Comparison of ENCODE assay signal across 25 cellular contexts in genomic region chr16:23865853-23866252, GRCh38. TPM values are rescaled to one million over a fixed set of nuclear protein-coding genes. Genes with fewer than 3 reads are reported as not detected.
DNase-seq lines count a peak whose midpoint lies in the region; TF ChIP-seq lines count a peak whose summit lies in the region.
"Had no signal": no experiment of that assay in that cellular context is flagged by ENCODE, and none has a peak within 500 bp of the region (broad histone marks: within the 10 kb centered on the region; RNA-seq: fewer than 3 reads in every experiment).

No MANE protein-coding gene starts in this region.

- no peak overlapping the region for H4K8ac ChIP-seq in neuronal stem cell (ENCODE audit: low read depth, low read length)

- no peak overlapping the region for H3K9ac ChIP-seq in endodermal cell (ENCODE audit: extremely low read depth, low read length, poor library complexity, severe bottlenecking)
- no peak overlapping the region for H3K9ac ChIP-seq in neuronal stem cell (ENCODE audit: low read depth, low read length, poor library complexity)

- H3K27me3 ChIP-seq in endodermal cell (ENCODE audit: control insufficient read depth, insufficient read depth, low read length, poor library complexity, severe bottlenecking): peaks cover 76% of the 10 kb centered on the region
- no peaks in the 10 kb centered on the region for H3K27me3 ChIP-seq in uterus
- peaks cover 0 to 4% (median 0%) of the 10 kb centered on the region in 3 experiments for H3K27me3 ChIP-seq in neuronal stem cell (ENCODE audit: control insufficient read depth in 3 of 3, insufficient read depth in 3 of 3, low read depth in 1 of 3, low read length in 3 of 3)
- H3K27me3 ChIP-seq: body of pancreas, colonic mucosa, SJCRH30 had no signal

- no peak overlapping the region for H2AFZ ChIP-seq in neuronal stem cell (ENCODE audit: low read length)

- H3K36me3 ChIP-seq in endodermal cell (ENCODE audit: control insufficient read depth, insufficient read depth, low read length): no peaks in the 10 kb centered on the region
- H3K36me3 ChIP-seq in uterus: no peaks in the 10 kb centered on the region
- no peaks in the 10 kb centered on the region for H3K36me3 ChIP-seq in neuronal stem cell (replicated peaks in 1 of 2; ENCODE audit: control insufficient read depth in 2 of 2, insufficient read depth in 2 of 2, low read length in 2 of 2)
- H3K36me3 ChIP-seq: colonic mucosa, SJCRH30 had no signal

- no peaks in the 10 kb centered on the region for H3K27me3 Mint-ChIP-seq in activated naive CD4-positive, alpha-beta T cell treated with anti-CD3 and anti-CD28 coated beads, Interleukin-2, amount 50 U/mL, for 24 hours
- peaks cover 96% of the 10 kb centered on the region for H3K27me3 Mint-ChIP-seq in endodermal cell (ENCODE audit: insufficient read depth)

- H3K36me3 Mint-ChIP-seq in activated naive CD4-positive, alpha-beta T cell treated with anti-CD3 and anti-CD28 coated beads, Interleukin-2, amount 50 U/mL, for 24 hours: no peaks in the 10 kb centered on the region
- no peaks in the 10 kb centered on the region for H3K36me3 Mint-ChIP-seq in endodermal cell (ENCODE audit: low read depth)

- no peaks in the 10 kb centered on the region for H3K9me3 Mint-ChIP-seq in activated naive CD4-positive, alpha-beta T cell treated with anti-CD3 and anti-CD28 coated beads, Interleukin-2, amount 50 U/mL, for 24 hours
- H3K9me3 Mint-ChIP-seq in endodermal cell: no peaks in the 10 kb centered on the region

- no peak overlapping the region for H4K91ac ChIP-seq in neuronal stem cell (ENCODE audit: low read depth, low read length, poor library complexity)

- H3K27ac ChIP-seq in endodermal cell (ENCODE audit: low read depth, low read length) (no peak overlapping the region), uterus (no peak overlapping the region), neuronal stem cell (replicated peaks; ENCODE audit: low read length) (no peak overlapping the region)
- H3K27ac ChIP-seq: body of pancreas, colonic mucosa, SJCRH30 had no signal

- intact Hi-C loops in uterus (cut with DNase I; ENCODE audit: low total_unique reads): no loop called here

- no peak overlapping the region for H3K14ac ChIP-seq in neuronal stem cell (ENCODE audit: low read length)

- H3K4ac ChIP-seq in neuronal stem cell (ENCODE audit: low read length): no peak overlapping the region

- no peak overlapping the region for H3K23ac ChIP-seq in neuronal stem cell (ENCODE audit: low read depth, low read length, poor library complexity)

- H3K9me3 ChIP-seq in endodermal cell (ENCODE audit: control insufficient read depth, low read length): no peaks in the 10 kb centered on the region
- no peaks in the 10 kb centered on the region for H3K9me3 ChIP-seq in uterus
- no peaks in the 10 kb centered on the region for H3K9me3 ChIP-seq in neuronal stem cell (replicated peaks in 1 of 2; ENCODE audit: control insufficient read depth in 2 of 2, insufficient read depth in 1 of 2, low read depth in 1 of 2, low read length in 2 of 2)
- H3K9me3 ChIP-seq: body of pancreas, colonic mucosa, SJCRH30 had no signal

- no peak overlapping the region for H3K4me3 ChIP-seq in endodermal cell (ENCODE audit: low read length)
- H3K4me3 ChIP-seq in uterus: no peak overlapping the region
- H3K4me3 ChIP-seq in neuronal stem cell (ENCODE audit: low read length in 2 of 2): no peak overlapping the region
- H3K4me3 ChIP-seq: body of pancreas, colonic mucosa, SJCRH30 had no signal

- no peak overlapping the region for H3K18ac ChIP-seq in neuronal stem cell (ENCODE audit: low read length)

- no peaks in the 10 kb centered on the region for H3K79me1 ChIP-seq in neuronal stem cell (ENCODE audit: low read depth, low read length)

- no peak overlapping the region for H3K4me2 ChIP-seq in neuronal stem cell (ENCODE audit: insufficient read depth, low read length, poor library complexity, severe bottlenecking)

- no peak for TF ChIP-seq CTCF in endodermal cell (conservative IDR thresholded peaks at IDR 0.05)
- TF ChIP-seq CTCF in uterus (IDR thresholded peaks at IDR 0.05): no peak

- H3K4me3 Mint-ChIP-seq in activated naive CD4-positive, alpha-beta T cell treated with anti-CD3 and anti-CD28 coated beads, Interleukin-2, amount 50 U/mL, for 24 hours: peak overlapping the region; percentile 12
- no peak overlapping the region for H3K4me3 Mint-ChIP-seq in endodermal cell

- no peak overlapping the region for H2BK5ac ChIP-seq in neuronal stem cell (ENCODE audit: low read length)

- H3K4me1 ChIP-seq in endodermal cell (ENCODE audit: control insufficient read depth, insufficient read depth, low read length): peaks cover 8% of the 10 kb centered on the region
- no peaks in the 10 kb centered on the region for H3K4me1 ChIP-seq in uterus
- peaks cover 0 to 2% of the 10 kb centered on the region in 2 donors for H3K4me1 ChIP-seq in neuronal stem cell (ENCODE audit: control insufficient read depth in 2 of 2, insufficient read depth in 1 of 2, low read depth in 1 of 2, low read length in 2 of 2)
- H3K4me1 ChIP-seq: body of pancreas, colonic mucosa, SJCRH30 had no signal

- no peak overlapping the region for H2BK12ac ChIP-seq in neuronal stem cell (ENCODE audit: low read length)

- no peak for TF ChIP-seq POLR2A in uterus (IDR thresholded peaks at IDR 0.05)

- H2BK120ac ChIP-seq in neuronal stem cell (ENCODE audit: low read depth, low read length): no peak overlapping the region

- H3K27ac Mint-ChIP-seq in activated naive CD4-positive, alpha-beta T cell treated with anti-CD3 and anti-CD28 coated beads, Interleukin-2, amount 50 U/mL, for 24 hours: peak overlapping the region; percentile 88
- no peak overlapping the region for H3K27ac Mint-ChIP-seq in endodermal cell

- peaks cover 84% of the 10 kb centered on the region for H3K4me1 Mint-ChIP-seq in activated naive CD4-positive, alpha-beta T cell treated with anti-CD3 and anti-CD28 coated beads, Interleukin-2, amount 50 U/mL, for 24 hours
- peaks cover 10% of the 10 kb centered on the region for H3K4me1 Mint-ChIP-seq in endodermal cell

- no peak overlapping the region for H2BK15ac ChIP-seq in neuronal stem cell (ENCODE audit: low read length)

- WGBS in endodermal cell (ENCODE audit: insufficient coverage in 1 of 2, insufficient read length in 1 of 2), 2 experiments: 30 to 40% methylated on average over 1 to 2 of the region's 2 CpGs
- WGBS in neuronal stem cell (ENCODE audit: extremely low coverage in 2 of 2, insufficient read length in 2 of 2, insufficient replicate concordance in 1 of 2), 2 donors: no CpG with 5 or more reads among the region's 2 CpGs

- H2AK5ac ChIP-seq in neuronal stem cell (ENCODE audit: low read depth, low read length): no peak overlapping the region

- no peak for DNase-seq in activated naive CD4-positive, alpha-beta T cell treated with Interleukin-2 at 50 U/mL for 16 hours
- DNase-seq in NCI-H748 treated with DMSO at 0.1 percent for 48 hours (lab: John Stamatoyannopoulos, UW) (peak; percentile 36), endodermal cell (peak; percentile 64), uterus (no peak), NCI-H2227 treated with DMSO at 0.1 percent for 48 hours (lab: John Stamatoyannopoulos, UW) (no peak), NCI-H2029 (lab: John Stamatoyannopoulos, UW) (no peak), neuronal stem cell (ENCODE audit: low spot score) (no peak)
- DNase-seq: activated CD4-positive, CD25-positive, alpha-beta regulatory T cell treated with anti-CD3 and anti-CD28 coated beads, Interleukin-2, amount 50 U/mL, for 72 hours; activated CD8-positive, alpha-beta memory T cell treated with anti-CD3 and anti-CD28 coated beads, Interleukin-2, amount 50 U/mL, for 48 hours; activated naive CD4-positive, alpha-beta T cell treated with anti-CD3 and anti-CD28 coated beads, Interleukin-2, amount 50 U/mL, for 16 hours; body of pancreas; colonic mucosa; COR-L47; foreskin fibroblast; hippocampal formation; MV-4-11; NCI-H2081 treated with DMSO at 0.1 percent for 48 hours; NCI-H524; occipital lobe; SJCRH30; stimulated activated CD4-positive, alpha-beta T cell treated with anti-CD3 and anti-CD28 coated beads, Interleukin-15, amount 100 ng/mL, for 24 hours; stimulated activated naive CD4-positive, alpha-beta T cell treated with Interleukin-2 at 50 U/mL for 16 hours; trophoblast cell had no signal

RNA-seq across cellular contexts. Expression of gene PRKCB, which starts 30.1 kb away (rescaled TPM):
- 1 to 10 TPM in 1 of 2 donors, under 1 TPM in 1; 0.38 to 1.1 TPM for total RNA-seq in endodermal cell
- polyA plus RNA-seq in endodermal cell (2013, experiment 1 of 2): 3.2 TPM
- polyA plus RNA-seq in endodermal cell (2013, experiment 2 of 2): 3.1 TPM
- 1 to 10 TPM in 3 of 4 donors, under 1 TPM in 1; 0.29 to 9.5 (median 2.9) TPM for total RNA-seq in uterus
- 2.7 TPM for polyA plus RNA-seq in neuronal stem cell (2013, experiment 1 of 2)
- 2.8 TPM for polyA plus RNA-seq in neuronal stem cell (2013, experiment 2 of 2)
- total RNA-seq: SJCRH30 had no signal
- polyA plus RNA-seq: AG04450 had no signal

Comparison
In these comparisons a context has a peak if more than half of its experiments do, and no peak if none do; other contexts are left out.
1. DNase-seq: peak in NCI-H748 treated with DMSO at 0.1 percent for 48 hours (single experiment) and endodermal cell (single experiment); none in activated naive CD4-positive, alpha-beta T cell treated with Interleukin-2 at 50 U/mL for 16 hours (single experiment), uterus (0 of 2), NCI-H2227 treated with DMSO at 0.1 percent for 48 hours (single experiment), NCI-H2029 (single experiment) and neuronal stem cell (single experiment).